ENCODE assay signal across 14 cellular contexts in genomic region chr5:171577940-171578856, GRCh38.
DNase-seq lines count a peak whose midpoint lies in the region; ATAC-seq and TF ChIP-seq lines count a peak whose summit lies in the region.
"Had no signal": no experiment of that assay in that cellular context is flagged by ENCODE, and none has a peak within 500 bp of the region (broad histone marks: within the 10 kb centered on the region; RNA-seq: fewer than 3 reads in every experiment).

No MANE protein-coding gene starts in this region.

- no peak overlapping the region for H3K4me3 ChIP-seq in HEK293 (ENCODE audit: low read depth, low read length)
- no peak overlapping the region for H3K4me3 ChIP-seq in fibroblast of mammary gland (ENCODE audit: control insufficient read depth, low read depth, low read length)
- H3K4me3 ChIP-seq in mucosa of descending colon, result no peak overlapping the region
- no peak overlapping the region for H3K4me3 ChIP-seq in testis

- H3K36me3 ChIP-seq in HEK293 (ENCODE audit: control insufficient read depth in 2 of 2, insufficient read depth in 1 of 2, low read length in 2 of 2), result no peaks in the 10 kb centered on the region
- no peaks in the 10 kb centered on the region for H3K36me3 ChIP-seq in mucosa of descending colon (ENCODE audit: low read depth)
- no peaks in the 10 kb centered on the region for H3K36me3 ChIP-seq in testis (ENCODE audit: low read depth, missing control alignments)

- CTCF ChIA-PET in HEK293 (lab: Yijun Ruan, JAX), result interaction anchor here (0.6 kb wide), 1 partner anchor 41 kb away, joined by 3 read pairs; no protein-coding TSS in a partner anchor
- CTCF ChIA-PET in activated CD4-positive, alpha-beta memory T cell treated with anti-CD3 and anti-CD28 coated beads, Interleukin-2, amount 10 ng/mL, durations not matched to agents 7 days and 5 days (lab: Charles Lee), result no interaction called here

- WGBS in testis, 2 donors, result 53 to 61% methylated on average over 8 to 13 of the region's 13 CpGs

- ATAC-seq in mucosa of descending colon, result peak; percentile 37
- no peak for ATAC-seq in HG02763 (IDR thresholded peaks at IDR 0.05; ENCODE audit: unreplicated experiment)
- ATAC-seq: foreskin keratinocyte had no signal

- H3K27me3 Mint-ChIP-seq in activated CD4-positive, alpha-beta memory T cell treated with anti-CD3 and anti-CD28 coated beads, Interleukin-2, amount 10 ng/mL, durations not matched to agents 7 days and 5 days, result no peaks in the 10 kb centered on the region

- H3K4me1 ChIP-seq in HEK293 (ENCODE audit: control insufficient read depth, insufficient read depth, low read length) (no peaks in the 10 kb centered on the region), mucosa of descending colon (ENCODE audit: low read depth) (no peaks in the 10 kb centered on the region), testis (peaks cover 33% of the 10 kb centered on the region)
- H3K4me1 ChIP-seq: foreskin keratinocyte, parathyroid adenoma had no signal

- TF ChIP-seq CTCF in HEK293 (tag by site-specific recombination; IDR thresholded peaks at IDR 0.05) (no peak), fibroblast of mammary gland (conservative IDR thresholded peaks at IDR 0.05; ENCODE audit: control insufficient read depth, insufficient read depth, low read depth, low read length) (no peak), mucosa of descending colon (IDR thresholded peaks at IDR 0.05) (no peak), testis (IDR thresholded peaks at IDR 0.05) (no peak)

- intact Hi-C loops in mucosa of descending colon (cut with DNase I, micrococcal nuclease) (no loop called here), testis (cut with DNase I; ENCODE audit: low total_unique reads) (loop anchor here (10.0 kb wide), 1 partner anchor 83 kb away; no protein-coding TSS in a partner anchor)

- H3K9me3 ChIP-seq in HEK293 (ENCODE audit: control insufficient read depth, insufficient read depth, low read depth, low read length) (no peaks in the 10 kb centered on the region), mucosa of descending colon (no peaks in the 10 kb centered on the region), testis (no peaks in the 10 kb centered on the region)

- POLR2A ChIA-PET in HEK293 (lab: Yijun Ruan, JAX), result no interaction called here
- POLR2A ChIA-PET in activated CD4-positive, alpha-beta memory T cell treated with anti-CD3 and anti-CD28 coated beads, Interleukin-2, amount 10 ng/mL, durations not matched to agents 7 days and 5 days (lab: Charles Lee), result no interaction called here

- no peaks in the 10 kb centered on the region for H3K36me3 Mint-ChIP-seq in activated CD4-positive, alpha-beta memory T cell treated with anti-CD3 and anti-CD28 coated beads, Interleukin-2, amount 10 ng/mL, durations not matched to agents 7 days and 5 days (ENCODE audit: low read depth)
- H3K36me3 Mint-ChIP-seq: mesothelial cell of epicardium had no signal

- peaks cover 3% of the 10 kb centered on the region for H3K9me3 Mint-ChIP-seq in activated CD4-positive, alpha-beta memory T cell treated with anti-CD3 and anti-CD28 coated beads, Interleukin-2, amount 10 ng/mL, durations not matched to agents 7 days and 5 days

- H3K4me1 Mint-ChIP-seq in activated CD4-positive, alpha-beta memory T cell treated with anti-CD3 and anti-CD28 coated beads, Interleukin-2, amount 10 ng/mL, durations not matched to agents 7 days and 5 days, result no peaks in the 10 kb centered on the region

- TF ChIP-seq POLR2A in testis (IDR thresholded peaks at IDR 0.05), result no peak

- DNase-seq in fibroblast of mammary gland (ENCODE audit: low read depth) (peak; percentile 14), mucosa of descending colon (peak in 1 of 3 donors; percentile 12), testis (peak; percentile 63), amniotic stem cell (lab: John Stamatoyannopoulos, UW) (no peak), NCI-H526 (lab: John Stamatoyannopoulos, UW) (no peak)
- DNase-seq in activated CD4-positive, alpha-beta memory T cell treated with anti-CD3 and anti-CD28 coated beads, Interleukin-2, amount 10 ng/mL, durations not matched to agents 7 days and 5 days, result no peak
- DNase-seq: activated naive CD4-positive, alpha-beta T cell treated with anti-CD3 and anti-CD28 coated beads for 36 hours; foreskin keratinocyte; NCI-H1694; SW 1271 had no signal

- no peaks in the 10 kb centered on the region for H3K27me3 ChIP-seq in testis

- H3K27ac Mint-ChIP-seq in activated CD4-positive, alpha-beta memory T cell treated with anti-CD3 and anti-CD28 coated beads, Interleukin-2, amount 10 ng/mL, durations not matched to agents 7 days and 5 days, result no peak overlapping the region
- H3K27ac Mint-ChIP-seq: activated naive CD4-positive, alpha-beta T cell treated with anti-CD3 and anti-CD28 coated beads for 36 hours; mesothelial cell of epicardium had no signal

- no peak overlapping the region for H3K4me3 Mint-ChIP-seq in activated CD4-positive, alpha-beta memory T cell treated with anti-CD3 and anti-CD28 coated beads, Interleukin-2, amount 10 ng/mL, durations not matched to agents 7 days and 5 days
- H3K4me3 Mint-ChIP-seq: activated naive CD4-positive, alpha-beta T cell treated with anti-CD3 and anti-CD28 coated beads for 36 hours; mesothelial cell of epicardium had no signal

- H3K27ac ChIP-seq in HEK293 (ENCODE audit: extremely low read depth, low read depth, low read length), result no peak overlapping the region
- peak overlapping the region; percentile 12 to 41 for H3K27ac ChIP-seq in testis
- H3K27ac ChIP-seq: foreskin keratinocyte, parathyroid adenoma had no signal

TF ChIP-seq in HEK293, 187 proteins besides CTCF, POLR2A, EP300 and RAD21:
- TF ChIP-seq ZNF366 (tag by site-specific recombination; conservative IDR thresholded peaks at IDR 0.05), result peak; percentile 90
- no peak for TF ChIP-seq ZNF280C (tag by site-specific recombination; IDR thresholded peaks at IDR 0.05)
- TF ChIP-seq ZNF19 (tag by site-specific recombination; IDR thresholded peaks at IDR 0.05; ENCODE audit: low read depth), result no peak
- TF ChIP-seq ZNF433 (tag by site-specific recombination; IDR thresholded peaks at IDR 0.05; ENCODE audit: low read depth), result no peak

Comparison
In these comparisons a context has a peak if more than half of its experiments do, and no peak if none do; other contexts are left out.
1. DNase-seq: peak in fibroblast of mammary gland (single experiment) and testis (single experiment); none in activated CD4-positive, alpha-beta memory T cell treated with anti-CD3 and anti-CD28 coated beads, Interleukin-2, amount 10 ng/mL, durations not matched to agents 7 days and 5 days (single experiment), amniotic stem cell (single experiment) and NCI-H526 (0 of 2).